In the genomic region with DNA sequence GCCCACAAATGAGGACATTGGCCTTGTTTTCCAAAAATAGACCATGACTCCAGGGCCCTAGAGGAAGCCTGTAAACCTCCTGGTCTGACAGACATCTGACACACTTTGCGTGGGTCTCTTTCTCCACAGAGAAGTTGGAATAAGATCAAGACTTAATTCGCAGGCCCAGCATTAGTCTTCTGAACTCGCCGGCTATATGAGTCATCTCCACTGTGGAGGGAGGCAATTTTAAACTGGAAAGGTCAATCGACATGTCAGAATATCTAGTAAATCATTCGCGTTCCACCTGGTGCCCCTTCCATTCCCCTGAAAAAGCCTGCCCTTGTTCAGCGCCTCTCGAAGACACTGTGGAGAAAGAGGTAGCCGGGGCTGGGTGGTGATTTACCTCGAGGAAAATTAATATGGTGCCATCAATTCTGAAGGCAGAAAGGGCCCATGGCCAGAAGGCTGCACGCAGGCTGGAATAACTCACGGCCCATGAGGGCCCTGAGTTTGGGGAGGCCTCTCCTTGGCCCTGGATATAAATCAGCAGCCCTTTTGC, we compare ENCODE assay signal across 12 cellular contexts.
DNase-seq lines count a peak whose midpoint lies in the region; ATAC-seq, FAIRE-seq and TF ChIP-seq lines count a peak whose summit lies in the region.
"Had no signal": no experiment of that assay in that cellular context is flagged by ENCODE, and none has a peak within 500 bp of the region (broad histone marks: within the 10 kb centered on the region; RNA-seq: fewer than 3 reads in every experiment).

No MANE protein-coding gene starts in this region.

- TF ChIP-seq CTCF in heart left ventricle (IDR thresholded peaks at IDR 0.05) (no peak), astrocyte (IDR thresholded peaks at IDR 0.05; ENCODE audit: insufficient read depth, low read depth, low read length) (no peak), lower lobe of right lung (IDR thresholded peaks at IDR 0.05) (no peak), upper lobe of right lung (IDR thresholded peaks at IDR 0.05) (no peak)

- peak overlapping the region; percentile 66 for H3K9ac ChIP-seq in astrocyte (ENCODE audit: low read length)

- DNase-seq in heart left ventricle, result peak in 1 of 5 donors; percentile 13
- no peak for DNase-seq in Right ventricle myocardium inferior (ENCODE audit: missing footprints)
- peak; percentile 93 for DNase-seq in astrocyte (ENCODE audit: low read depth)
- no peak for DNase-seq in lower lobe of right lung
- DNase-seq in upper lobe of right lung, result no peak
- DNase-seq in NCI-H82 treated with DMSO at 0.1 percent for 48 hours (lab: John Stamatoyannopoulos, UW; ENCODE audit: unreplicated experiment), result no peak
- DNase-seq in GF-D8 (lab: John Stamatoyannopoulos, UW), result no peak
- no peak for DNase-seq in CD4-positive, alpha-beta memory T cell
- DNase-seq: activated CD4-positive, CD25-positive, alpha-beta regulatory T cell; DMS153; NCI-H526 treated with DMSO at 0.1 percent for 48 hours had no signal

- CTCF ChIA-PET in CD4-positive, alpha-beta memory T cell (lab: Charles Lee; ENCODE audit: partially characterized antibody), result interaction anchor here (2.2 kb wide), 1 partner anchor 171 kb away, joined by 6 read pairs; the partner anchor contains the start of gene SOCS1

- no peak overlapping the region for H2AFZ ChIP-seq in astrocyte (ENCODE audit: low read depth, low read length)

- H3K27ac ChIP-seq in heart left ventricle, result peak overlapping the region in 1 of 12 donors; percentile 66
- peak overlapping the region; percentile 81 for H3K27ac ChIP-seq in astrocyte (ENCODE audit: low read depth, low read length)
- peak overlapping the region; percentile 48 for H3K27ac ChIP-seq in lower lobe of right lung
- H3K27ac ChIP-seq in upper lobe of right lung, result peak overlapping the region; percentile 42
- H3K27ac ChIP-seq in CD4-positive, alpha-beta memory T cell (ENCODE audit: low read depth, low read length), result no peak overlapping the region
- H3K27ac ChIP-seq: coronary artery had no signal

- H3K27me3 Mint-ChIP-seq in astrocyte (ENCODE audit: low read depth, unreplicated experiment), result no peaks in the 10 kb centered on the region
- H3K27me3 Mint-ChIP-seq in CD4-positive, alpha-beta memory T cell, result no peaks in the 10 kb centered on the region

- peaks cover 3% of the 10 kb centered on the region for H4K20me1 ChIP-seq in astrocyte (ENCODE audit: insufficient read depth, low read length)

- H3K9me3 ChIP-seq in heart left ventricle (no peaks in the 10 kb centered on the region), astrocyte (ENCODE audit: insufficient read depth, low read depth, low read length) (no peaks in the 10 kb centered on the region), lower lobe of right lung (no peaks in the 10 kb centered on the region), upper lobe of right lung (no peaks in the 10 kb centered on the region)
- no peaks in the 10 kb centered on the region for H3K9me3 ChIP-seq in CD4-positive, alpha-beta memory T cell (ENCODE audit: control insufficient read depth in 1 of 2, low read length in 2 of 2)

- TF ChIP-seq POLR2A in heart left ventricle (IDR thresholded peaks at IDR 0.05), result no peak

- H3K36me3 ChIP-seq in heart left ventricle (peaks cover 0 to 13% (median 0%) of the 10 kb centered on the region in 9 donors), astrocyte (ENCODE audit: insufficient read depth, low read length) (no peaks in the 10 kb centered on the region), lower lobe of right lung (no peaks in the 10 kb centered on the region), upper lobe of right lung (peaks cover 11% of the 10 kb centered on the region)
- no peaks in the 10 kb centered on the region for H3K36me3 ChIP-seq in CD4-positive, alpha-beta memory T cell (ENCODE audit: insufficient read depth, low read length)

- H3K4me3 Mint-ChIP-seq in astrocyte (ENCODE audit: unreplicated experiment), result no peak overlapping the region
- no peak overlapping the region for H3K4me3 Mint-ChIP-seq in CD4-positive, alpha-beta memory T cell

- peak overlapping the region; percentile 17 for H3K27ac Mint-ChIP-seq in astrocyte (ENCODE audit: unreplicated experiment)
- H3K27ac Mint-ChIP-seq in CD4-positive, alpha-beta memory T cell, result peak overlapping the region in 1 of 7 donors; percentile 2

- no peaks in the 10 kb centered on the region for H3K79me2 ChIP-seq in astrocyte (ENCODE audit: insufficient read depth, low read length)

- peaks cover 5% of the 10 kb centered on the region for H3K36me3 Mint-ChIP-seq in astrocyte (ENCODE audit: low read depth, unreplicated experiment)
- peaks cover 14 to 15% of the 10 kb centered on the region in 2 donors for H3K36me3 Mint-ChIP-seq in CD4-positive, alpha-beta memory T cell

- peaks cover 38% of the 10 kb centered on the region for H3K4me1 Mint-ChIP-seq in astrocyte (ENCODE audit: low read depth, unreplicated experiment)
- peaks cover 23 to 54% (median 35%) of the 10 kb centered on the region in 4 donors for H3K4me1 Mint-ChIP-seq in CD4-positive, alpha-beta memory T cell

- intact Hi-C loops in heart left ventricle (cut with DNase I) (loop anchor here in 1 of 10 donors (10.0 kb wide), 1 partner anchor 90 kb away; no protein-coding TSS in a partner anchor), Right ventricle myocardium inferior (cut with DNase I) (no loop called here), lower lobe of right lung (cut with DNase I) (no loop called here), upper lobe of right lung (cut with DNase I) (no loop called here)
- intact Hi-C loops in CD4-positive, alpha-beta memory T cell (cut with micrococcal nuclease), result no loop called here

- H3K27me3 ChIP-seq in heart left ventricle (no peaks in the 10 kb centered on the region), astrocyte (ENCODE audit: insufficient read depth, low read length) (no peaks in the 10 kb centered on the region), lower lobe of right lung (ENCODE audit: low read depth) (no peaks in the 10 kb centered on the region), upper lobe of right lung (no peaks in the 10 kb centered on the region)
- no peaks in the 10 kb centered on the region for H3K27me3 ChIP-seq in CD4-positive, alpha-beta memory T cell (ENCODE audit: insufficient read depth, low read length)

- H3K4me2 ChIP-seq in astrocyte (ENCODE audit: low read length), result peak overlapping the region; percentile 47

- no peaks in the 10 kb centered on the region for H3K9me3 Mint-ChIP-seq in astrocyte (ENCODE audit: unreplicated experiment)
- no peaks in the 10 kb centered on the region for H3K9me3 Mint-ChIP-seq in CD4-positive, alpha-beta memory T cell

- peak; percentile 68 for FAIRE-seq in astrocyte (lab: Jason Lieb, UNC)

- H3K4me3 ChIP-seq in heart left ventricle, result no peak overlapping the region
- no peak overlapping the region for H3K4me3 ChIP-seq in astrocyte (ENCODE audit: insufficient read depth, low read depth, low read length)
- H3K4me3 ChIP-seq in lower lobe of right lung, result no peak overlapping the region
- H3K4me3 ChIP-seq in upper lobe of right lung, result no peak overlapping the region
- H3K4me3 ChIP-seq in CD4-positive, alpha-beta memory T cell (ENCODE audit: low read length in 2 of 2), result no peak overlapping the region
- H3K4me3 ChIP-seq: coronary artery had no signal

- peak in 3 of 4 donors; percentile 5 to 74 (median 54) for ATAC-seq in heart left ventricle
- no peak for ATAC-seq in Right ventricle myocardium inferior
- peak in 1 of 2 donors; percentile 23 for ATAC-seq in lower lobe of right lung
- ATAC-seq in upper lobe of right lung, result no peak

- POLR2A ChIA-PET in CD4-positive, alpha-beta memory T cell (lab: Charles Lee; ENCODE audit: partially characterized antibody), result no interaction called here

- WGBS in heart left ventricle, 4 donors, result 80 to 85% (median 82%) methylated on average over 13 of the region's 13 CpGs

- H3K4me1 ChIP-seq in heart left ventricle, result peaks cover 0 to 15% (median 4%) of the 10 kb centered on the region in 12 donors
- H3K4me1 ChIP-seq in astrocyte (ENCODE audit: insufficient read depth, low read length), result peaks cover 46% of the 10 kb centered on the region
- H3K4me1 ChIP-seq in lower lobe of right lung, result peaks cover 21% of the 10 kb centered on the region
- H3K4me1 ChIP-seq in upper lobe of right lung, result peaks cover 13% of the 10 kb centered on the region
- peaks cover 35% of the 10 kb centered on the region for H3K4me1 ChIP-seq in CD4-positive, alpha-beta memory T cell (ENCODE audit: insufficient read depth, low read length)

Comparison
In these comparisons a context has a peak if more than half of its experiments do, and no peak if none do; other contexts are left out.
1. ATAC-seq: peak in heart left ventricle (3 of 4); none in Right ventricle myocardium inferior (single experiment) and upper lobe of right lung (single experiment).